25 cellular contexts compared by ENCODE assay signal in the genomic region with DNA sequence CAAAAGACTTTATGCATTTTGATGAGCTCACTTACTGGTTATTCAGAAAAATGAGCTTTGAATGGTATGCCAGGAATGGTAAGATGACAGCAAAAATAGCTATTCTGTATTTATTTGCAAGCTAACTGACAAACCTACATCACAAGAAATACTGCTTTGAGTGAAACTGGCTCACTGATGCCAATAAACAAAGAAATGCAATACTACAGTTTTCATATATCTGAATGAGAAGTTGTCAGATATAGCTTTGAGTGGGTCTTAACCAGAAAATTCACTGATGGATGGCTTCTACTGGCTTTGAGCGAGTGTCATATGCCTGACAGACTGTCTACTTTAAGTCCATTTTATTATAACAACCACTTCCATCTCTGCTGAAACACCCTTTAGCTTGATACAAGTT.
"Had no signal": no experiment of that assay in that cellular context is flagged by ENCODE, and none has a peak within 500 bp of the region (broad histone marks: within the 10 kb centered on the region; RNA-seq: fewer than 3 reads in every experiment).

No MANE protein-coding gene starts in this region.

- H3K4me2 ChIP-seq: SK-N-SH had no signal

- H3K27ac ChIP-seq: Peyer's patch, SJSA1 had no signal

- H3K4me1 ChIP-seq: Peyer's patch, SJSA1 had no signal

- DNase-seq: KG1, MM.1S, MV-4-11, NCI-H1105, NCI-H1417 treated with DMSO at 0.1 percent for 48 hours, NCI-H1436 treated with DMSO at 0.1 percent for 48 hours, NCI-H1694 treated with DMSO at 0.1 percent for 48 hours, NCI-H187 treated with DMSO at 0.1 percent for 48 hours, NCI-H2029, NCI-H2171 treated with DMSO at 0.1 percent for 48 hours, NCI-H2227 treated with DMSO at 0.1 percent for 48 hours, NCI-H345, NCI-H446, NCI-H510A treated with DMSO at 0.1 percent for 48 hours, NCI-H524 treated with DMSO at 0.1 percent for 48 hours, NCI-H774, OCI-M1, PC-3, Peyer's patch, Right ventricle myocardium superior, RPMI8226, SHP77 treated with DMSO at 0.1 percent for 48 hours, SK-N-SH had no signal

- H3K4me3 ChIP-seq: K562, Peyer's patch, SJSA1 had no signal

- H3K9me3 ChIP-seq: Peyer's patch, SJSA1, SK-N-SH had no signal

- H3K36me3 ChIP-seq: Peyer's patch, SJSA1 had no signal

- H3K9ac ChIP-seq: SK-N-SH had no signal

- H3K9me2 ChIP-seq: SK-N-SH had no signal

- H3K27me3 ChIP-seq: Peyer's patch, SJSA1 had no signal

- ATAC-seq: K562, PC-3 had no signal
